ENCODE assay signal across 28 cellular contexts in the genomic region with DNA sequence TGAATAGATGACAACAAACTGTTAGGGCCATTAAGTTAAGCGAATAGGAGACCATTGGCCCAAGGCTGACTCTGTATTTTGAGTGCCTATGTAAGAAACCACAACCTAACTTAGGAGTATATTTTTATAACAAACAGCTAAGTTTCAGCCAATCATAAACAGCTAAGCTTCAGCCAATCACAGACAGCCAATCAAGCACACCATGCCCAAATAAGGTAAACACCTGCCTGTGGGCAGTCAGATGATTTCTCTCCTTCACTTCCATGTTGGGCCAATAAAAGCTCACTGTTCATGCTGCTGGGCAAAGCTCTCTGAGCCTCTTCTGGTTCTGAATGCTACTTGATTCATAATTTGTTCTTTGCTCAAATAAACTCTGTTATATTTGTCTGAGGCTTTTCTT.
"Had no signal": no experiment of that assay in that cellular context is flagged by ENCODE, and none has a peak within 500 bp of the region (broad histone marks: within the 10 kb centered on the region; RNA-seq: fewer than 3 reads in every experiment).

No MANE protein-coding gene starts in this region.

- H3K4me1 ChIP-seq: left lung, lower lobe of right lung, neural progenitor cell, parathyroid adenoma, right atrium auricular region, suprapubic skin, tibial artery, vagina had no signal

- ATAC-seq: left colon; left lung; lower lobe of right lung; natural killer cell; sciatic nerve; stimulated activated naive B cell treated with anti-CD40 and anti-IgM and Interleukin-4, amounts not matched to agents 10 μg/mL and 1 μg/mL and 100 μg/mL, for 72 hours had no signal

- H3K79me2 ChIP-seq: parathyroid adenoma had no signal

- H3K36me3 ChIP-seq: left lung, lower lobe of right lung, neural progenitor cell, neutrophil, right atrium auricular region, suprapubic skin, thoracic aorta, tibial artery, vagina had no signal

- H3K27ac ChIP-seq: left lung, lower lobe of right lung, neural progenitor cell, neutrophil, parathyroid adenoma, right atrium auricular region, skin epidermis, suprapubic skin, thoracic aorta, tibial artery, vagina had no signal

- H3K9ac ChIP-seq: neural progenitor cell, parathyroid adenoma had no signal

- DNase-seq: hippocampal formation; immature natural killer cell; kidney; left colon; left lung; lower lobe of right lung; mammary epithelial cell; mesendoderm; naive B cell; natural killer cell; nephron progenitor cell; occipital lobe; stimulated activated CD4-positive, alpha-beta T cell treated with anti-CD3 and anti-CD28 coated beads, Interleukin-12 subunit alpha, Interleukin-12 subunit beta, amount 100 ng/mL, for 4 hours; stimulated activated CD4-positive, alpha-beta T cell treated with anti-CD3 and anti-CD28 coated beads, Interleukin-15, amount 100 ng/mL, for 24 hours; stimulated activated CD4-positive, alpha-beta T cell treated with anti-CD3 and anti-CD28 coated beads, Interleukin-2, amount 100 ng/mL, for 24 hours; stimulated activated CD4-positive, alpha-beta T cell treated with anti-CD3 and anti-CD28 coated beads, Interleukin-4, amount 100 ng/mL, for 1 hour; stimulated activated naive B cell treated with anti-CD40 and anti-IgM and Interleukin-4, amounts not matched to agents 10 μg/mL and 1 μg/mL and 100 μg/mL, for 72 hours; tibial artery had no signal

- H3K27me3 ChIP-seq: left lung, neural progenitor cell, neutrophil, right atrium auricular region, suprapubic skin, tibial artery, vagina had no signal

- H3K4me2 ChIP-seq: neural progenitor cell had no signal

- H3K4me3 ChIP-seq: left lung, lower lobe of right lung, neural progenitor cell, right atrium auricular region, skin epidermis, suprapubic skin, thoracic aorta, tibial artery, vagina had no signal

- H3K9me3 ChIP-seq: neutrophil, suprapubic skin, vagina had no signal

- FAIRE-seq: islet of Langerhans had no signal

- H2AFZ ChIP-seq: neural progenitor cell, parathyroid adenoma had no signal
